Comparison of ENCODE assay signal across 16 cellular contexts in the genomic region with DNA sequence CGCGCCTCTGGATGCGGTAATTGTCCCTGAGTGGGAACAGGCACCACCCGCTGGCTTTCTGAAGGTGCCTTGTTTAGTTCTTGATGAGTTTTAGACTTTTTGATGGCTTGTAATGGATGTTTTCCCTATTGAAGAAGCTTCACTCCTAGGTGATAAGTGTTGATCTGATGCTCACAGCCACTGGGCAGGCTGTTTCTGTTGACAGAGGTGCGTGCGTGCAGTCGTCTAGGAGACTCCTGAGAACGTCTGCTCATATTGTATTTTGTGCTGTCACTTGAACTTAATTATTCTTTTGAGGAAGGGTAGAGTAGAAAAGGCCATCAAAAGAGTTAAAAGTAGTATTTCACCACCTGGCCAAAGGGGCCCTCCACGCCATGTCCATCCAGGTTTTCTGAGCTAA.
DNase-seq lines count a peak whose midpoint lies in the region; ATAC-seq, FAIRE-seq and TF ChIP-seq lines count a peak whose summit lies in the region.
"Had no signal": no experiment of that assay in that cellular context is flagged by ENCODE, and none has a peak within 500 bp of the region (broad histone marks: within the 10 kb centered on the region; RNA-seq: fewer than 3 reads in every experiment).

No MANE protein-coding gene starts in this region.

- peaks cover 9% of the 10 kb centered on the region for H3K36me3 Mint-ChIP-seq in activated naive CD8-positive, alpha-beta T cell
- H3K36me3 Mint-ChIP-seq in activated naive CD8-positive, alpha-beta T cell treated with anti-CD3 and anti-CD28 coated beads, Interleukin-2, amount 50 U/mL, for 24 hours (ENCODE audit: low read depth): peaks cover 51% of the 10 kb centered on the region

- no peaks in the 10 kb centered on the region for H3K4me1 ChIP-seq in pancreas

- peak overlapping the region; percentile 73 for H3K27ac Mint-ChIP-seq in activated naive CD8-positive, alpha-beta T cell
- H3K27ac Mint-ChIP-seq in activated naive CD8-positive, alpha-beta T cell treated with anti-CD3 and anti-CD28 coated beads, Interleukin-2, amount 50 U/mL, for 24 hours: no peak overlapping the region
- H3K27ac Mint-ChIP-seq: B cell; CD4-positive, alpha-beta T cell had no signal

- H3K4me3 ChIP-seq in pancreas: no peak overlapping the region
- H3K4me3 ChIP-seq: GM12878, GM23248 had no signal

- ATAC-seq in activated naive CD8-positive, alpha-beta T cell treated with anti-CD3 and anti-CD28 coated beads, Interleukin-2, amount 50 U/mL, for 24 hours: no peak
- ATAC-seq in pancreas (peak in 3 of 4 donors; percentile 18 to 74 (median 72)), HG02870 (IDR thresholded peaks at IDR 0.05; ENCODE audit: unreplicated experiment) (no peak)
- ATAC-seq: GM12878 had no signal

- H3K27me3 Mint-ChIP-seq in activated naive CD8-positive, alpha-beta T cell: no peaks in the 10 kb centered on the region
- H3K27me3 Mint-ChIP-seq in activated naive CD8-positive, alpha-beta T cell treated with anti-CD3 and anti-CD28 coated beads, Interleukin-2, amount 50 U/mL, for 24 hours: no peaks in the 10 kb centered on the region
- H3K27me3 Mint-ChIP-seq: B cell; CD4-positive, alpha-beta T cell had no signal

- intact Hi-C loops in pancreas (cut with DNase I): no loop called here

- no peak for TF ChIP-seq CTCF in VCaP (conservative IDR thresholded peaks at IDR 0.05)
- TF ChIP-seq CTCF in pancreas (IDR thresholded peaks at IDR 0.05): no peak

- 88 to 90% methylated on average over 9 of the region's 9 CpGs for WGBS in pancreas, 2 donors

- no peaks in the 10 kb centered on the region for H3K9me3 ChIP-seq in pancreas

- no peaks in the 10 kb centered on the region for H3K4me1 Mint-ChIP-seq in activated naive CD8-positive, alpha-beta T cell (ENCODE audit: low read depth)
- H3K4me1 Mint-ChIP-seq in activated naive CD8-positive, alpha-beta T cell treated with anti-CD3 and anti-CD28 coated beads, Interleukin-2, amount 50 U/mL, for 24 hours: no peaks in the 10 kb centered on the region
- H3K4me1 Mint-ChIP-seq: B cell had no signal

- H3K27ac ChIP-seq in VCaP (peak overlapping the region; percentile 29), pancreas (no peak overlapping the region)
- H3K27ac ChIP-seq: GM23248 had no signal

- no peaks in the 10 kb centered on the region for H3K9me3 Mint-ChIP-seq in activated naive CD8-positive, alpha-beta T cell (ENCODE audit: low read depth)
- H3K9me3 Mint-ChIP-seq in activated naive CD8-positive, alpha-beta T cell treated with anti-CD3 and anti-CD28 coated beads, Interleukin-2, amount 50 U/mL, for 24 hours: no peaks in the 10 kb centered on the region
- H3K9me3 Mint-ChIP-seq: CD4-positive, alpha-beta T cell had no signal

- DNase-seq in activated naive CD8-positive, alpha-beta T cell treated with anti-CD3 and anti-CD28 coated beads, Interleukin-2, amount 50 U/mL, for 24 hours: no peak
- DNase-seq in pancreas (no peak), dedifferentiated amniotic fluid mesenchymal stem cell (ENCODE audit: extremely low spot score) (no peak), GM12892 (ENCODE audit: insufficient read length) (no peak)
- DNase-seq: C1 segment of cervical spinal cord; Calu3; CD4-positive, alpha-beta T cell; DMS 273 treated with DMSO at 0.1 percent for 48 hours; DMS79; GM23248 had no signal

- FAIRE-seq in pancreas (lab: Jason Lieb, UNC) (no peak), GM12892 (lab: Jason Lieb, UNC) (no peak)
- FAIRE-seq: A204.1, GM12878 had no signal

- no peaks in the 10 kb centered on the region for H3K27me3 ChIP-seq in pancreas

- no peak for TF ChIP-seq POLR2A in GM12892 (IDR thresholded peaks at IDR 0.05; ENCODE audit: low read depth, low read length)

- H3K4me3 Mint-ChIP-seq in activated naive CD8-positive, alpha-beta T cell: no peak overlapping the region
- no peak overlapping the region for H3K4me3 Mint-ChIP-seq in activated naive CD8-positive, alpha-beta T cell treated with anti-CD3 and anti-CD28 coated beads, Interleukin-2, amount 50 U/mL, for 24 hours
- H3K4me3 Mint-ChIP-seq: B cell; CD4-positive, alpha-beta T cell had no signal

- H3K36me3 ChIP-seq in pancreas: peaks cover 3 to 74% (median 54%) of the 10 kb centered on the region in 3 donors

Comparison
In these comparisons a context has a peak if more than half of its experiments do, and no peak if none do; other contexts are left out.
1. ATAC-seq: peak in pancreas (3 of 4); none in activated naive CD8-positive, alpha-beta T cell treated with anti-CD3 and anti-CD28 coated beads, Interleukin-2, amount 50 U/mL, for 24 hours (single experiment) and HG02870 (single experiment).